ENCODE assay signal across 29 cellular contexts in genomic region chr2:57429821-57430220, GRCh38.
A peak's percentile ranks its signal among the peaks of the same experiment; 100 is the strongest.
DNase-seq lines count a peak whose midpoint lies in the region; ATAC-seq and TF ChIP-seq lines count a peak whose summit lies in the region.
"Had no signal": no experiment of that assay in that cellular context is flagged by ENCODE, and none has a peak within 500 bp of the region (broad histone marks: within the 10 kb centered on the region; RNA-seq: fewer than 3 reads in every experiment).

No MANE protein-coding gene starts in this region.

- H3K9me3 Mint-ChIP-seq in stimulated activated naive B cell treated with anti-CD40 and anti-IgM and Interleukin-4, amounts not matched to agents 10 μg/mL and 1 μg/mL and 100 μg/mL, for 72 hours, result no peaks in the 10 kb centered on the region
- H3K9me3 Mint-ChIP-seq: dendritic cell treated with granulocyte-macrophage colony-stimulating factor and Interleukin-4, amounts not matched to agents 40 ng/mL and 50 ng/mL, for 4 days had no signal

- no peak for TF ChIP-seq CTCF in OCI-LY3 (IDR thresholded peaks at IDR 0.05; ENCODE audit: low read depth, low read length)

- intact Hi-C loops in head of caudate nucleus (cut with DNase I), result no loop called here

- H3K36me3 ChIP-seq in OCI-LY3 (replicated peaks; ENCODE audit: low read depth, low read length), result no peaks in the 10 kb centered on the region
- H3K36me3 ChIP-seq: BLaER1, esophagus squamous epithelium, transverse colon had no signal

- H3K9me3 ChIP-seq in OCI-LY3 (ENCODE audit: insufficient read depth, low read length), result no peaks in the 10 kb centered on the region
- H3K9me3 ChIP-seq: BLaER1, esophagus squamous epithelium, transverse colon had no signal

- 0 out of 2 replicates have a peak overlapping the region, but pooled peaks have one; percentile 13 for H2AFZ ChIP-seq in OCI-LY3 (ENCODE audit: low read depth, low read length)

- H3K4me3 Mint-ChIP-seq in stimulated activated naive B cell treated with anti-CD40 and anti-IgM and Interleukin-4, amounts not matched to agents 10 μg/mL and 1 μg/mL and 100 μg/mL, for 72 hours, result no peak overlapping the region
- H3K4me3 Mint-ChIP-seq: activated CD4-positive, alpha-beta T cell treated with anti-CD3 and anti-CD28 coated beads for 36 hours; activated naive CD8-positive, alpha-beta T cell treated with anti-CD3 and anti-CD28 coated beads, Interleukin-2, amount 50 U/mL, for 24 hours; dendritic cell treated with granulocyte-macrophage colony-stimulating factor and Interleukin-4, amounts not matched to agents 40 ng/mL and 50 ng/mL, for 4 days had no signal

- no peaks in the 10 kb centered on the region for H3K79me2 ChIP-seq in OCI-LY3 (ENCODE audit: low read length)

- no peaks in the 10 kb centered on the region for H3K36me3 Mint-ChIP-seq in stimulated activated naive B cell treated with anti-CD40 and anti-IgM and Interleukin-4, amounts not matched to agents 10 μg/mL and 1 μg/mL and 100 μg/mL, for 72 hours

- peak overlapping the region; percentile 51 for H3K27ac ChIP-seq in OCI-LY3 (ENCODE audit: low read length)
- H3K27ac ChIP-seq: BLaER1, esophagus squamous epithelium, RWPE1, SK-N-MC, transverse colon had no signal

- no peak overlapping the region for H3K27ac Mint-ChIP-seq in stimulated activated naive B cell treated with anti-CD40 and anti-IgM and Interleukin-4, amounts not matched to agents 10 μg/mL and 1 μg/mL and 100 μg/mL, for 72 hours
- H3K27ac Mint-ChIP-seq: activated CD4-positive, alpha-beta T cell treated with anti-CD3 and anti-CD28 coated beads for 36 hours; activated naive CD8-positive, alpha-beta T cell treated with anti-CD3 and anti-CD28 coated beads, Interleukin-2, amount 50 U/mL, for 24 hours; dendritic cell treated with granulocyte-macrophage colony-stimulating factor and Interleukin-4, amounts not matched to agents 40 ng/mL and 50 ng/mL, for 4 days had no signal

- no peaks in the 10 kb centered on the region for H3K27me3 Mint-ChIP-seq in stimulated activated naive B cell treated with anti-CD40 and anti-IgM and Interleukin-4, amounts not matched to agents 10 μg/mL and 1 μg/mL and 100 μg/mL, for 72 hours
- H3K27me3 Mint-ChIP-seq: activated CD4-positive, alpha-beta T cell treated with anti-CD3 and anti-CD28 coated beads for 36 hours; activated naive CD8-positive, alpha-beta T cell treated with anti-CD3 and anti-CD28 coated beads, Interleukin-2, amount 50 U/mL, for 24 hours; dendritic cell treated with granulocyte-macrophage colony-stimulating factor and Interleukin-4, amounts not matched to agents 40 ng/mL and 50 ng/mL, for 4 days had no signal

- H3K9ac ChIP-seq in OCI-LY3 (ENCODE audit: low read length), result no peak overlapping the region
- H3K9ac ChIP-seq: BLaER1 had no signal

- H4K20me1 ChIP-seq in OCI-LY3 (ENCODE audit: insufficient read depth, low read length), result no peaks in the 10 kb centered on the region
- H4K20me1 ChIP-seq: BLaER1 had no signal

- H3K4me1 Mint-ChIP-seq in stimulated activated naive B cell treated with anti-CD40 and anti-IgM and Interleukin-4, amounts not matched to agents 10 μg/mL and 1 μg/mL and 100 μg/mL, for 72 hours, result no peaks in the 10 kb centered on the region
- H3K4me1 Mint-ChIP-seq: activated CD4-positive, alpha-beta T cell treated with anti-CD3 and anti-CD28 coated beads for 36 hours; activated naive CD8-positive, alpha-beta T cell treated with anti-CD3 and anti-CD28 coated beads, Interleukin-2, amount 50 U/mL, for 24 hours had no signal

- no peaks in the 10 kb centered on the region for H3K27me3 ChIP-seq in OCI-LY3 (ENCODE audit: low read depth, low read length)
- H3K27me3 ChIP-seq: BLaER1, esophagus squamous epithelium, transverse colon had no signal

- H3K4me3 ChIP-seq in OCI-LY3 (ENCODE audit: low read length), result no peak overlapping the region
- H3K4me3 ChIP-seq: BLaER1, esophagus squamous epithelium, SK-N-MC, transverse colon had no signal

- peak; percentile 66 for ATAC-seq in GM19351 (IDR thresholded peaks at IDR 0.05; ENCODE audit: unreplicated experiment)
- peak; percentile 53 to 57 for ATAC-seq in stimulated activated naive B cell treated with anti-CD40 and anti-IgM and Interleukin-4, amounts not matched to agents 10 μg/mL and 1 μg/mL and 100 μg/mL, for 72 hours (replicated peaks)
- ATAC-seq: activated CD4-positive, alpha-beta T cell treated with anti-CD3 and anti-CD28 coated beads for 36 hours; activated naive CD8-positive, alpha-beta T cell treated with anti-CD3 and anti-CD28 coated beads, Interleukin-2, amount 50 U/mL, for 24 hours; right cardiac atrium had no signal

- no peak overlapping the region for H3K4me2 ChIP-seq in OCI-LY3 (ENCODE audit: low read length)
- H3K4me2 ChIP-seq: BLaER1 had no signal

- peaks cover 23% of the 10 kb centered on the region for H3K4me1 ChIP-seq in OCI-LY3 (ENCODE audit: low read length)
- H3K4me1 ChIP-seq: BLaER1, esophagus squamous epithelium, transverse colon had no signal

- DNase-seq in Kasumi-1 (lab: John Stamatoyannopoulos, UW) (peak; percentile 41 to 50), kidney glomerular epithelial cell (lab: John Stamatoyannopoulos, UW) (no peak), DMS 273 treated with DMSO at 0.1 percent for 48 hours (lab: John Stamatoyannopoulos, UW) (no peak), head of caudate nucleus (no peak)
- DNase-seq in stimulated activated naive B cell treated with anti-CD40 and anti-IgM and Interleukin-4, amounts not matched to agents 10 μg/mL and 1 μg/mL and 100 μg/mL, for 72 hours, result no peak
- DNase-seq: activated CD4-positive, alpha-beta T cell treated with anti-CD3 and anti-CD28 coated beads for 36 hours; activated CD8-positive, alpha-beta memory T cell treated with anti-CD3 and anti-CD28 coated beads for 24 hours; activated effector memory CD4-positive, alpha-beta T cell treated with anti-CD3 and anti-CD28 coated beads, Interleukin-2, amount 50 U/mL, for 16 hours; activated naive CD8-positive, alpha-beta T cell treated with anti-CD3 and anti-CD28 coated beads, Interleukin-2, amount 50 U/mL, for 24 hours; central memory CD4-positive, alpha-beta T cell; COR-L47; esophagus squamous epithelium; foreskin melanocyte; KG1; mesendoderm; MM.1S; NCI-H146; NCI-H2171 treated with DMSO at 0.1 percent for 48 hours; NCI-H526; posterior cingulate gyrus; right cardiac atrium; stimulated activated CD4-positive, alpha-beta T cell treated with anti-CD3 and anti-CD28 coated beads, Interleukin-2, amount 100 ng/mL, for 24 hours; transverse colon had no signal

Comparison
In these comparisons a context has a peak if more than half of its experiments do, and no peak if none do; other contexts are left out.
1. DNase-seq: peak in Kasumi-1 (2 of 2); none in stimulated activated naive B cell treated with anti-CD40 and anti-IgM and Interleukin-4, amounts not matched to agents 10 μg/mL and 1 μg/mL and 100 μg/mL, for 72 hours (single experiment), kidney glomerular epithelial cell (single experiment), DMS 273 treated with DMSO at 0.1 percent for 48 hours (single experiment) and head of caudate nucleus (0 of 42).